8 cellular contexts compared by ENCODE assay signal in genomic region chrX:7586126-7586525, GRCh38.
DNase-seq lines count a peak whose midpoint lies in the region; ATAC-seq and TF ChIP-seq lines count a peak whose summit lies in the region.

No MANE protein-coding gene starts in this region.

- H3F3A ChIP-seq in neural cell (ENCODE audit: insufficient read depth, low read length, poor library complexity, severe bottlenecking) = no peaks in the 10 kb centered on the region

- H3K27ac ChIP-seq in neural cell (ENCODE audit: low read length) = no peak overlapping the region

- H3K9me3 ChIP-seq in neural cell (ENCODE audit: low read length) = no peaks in the 10 kb centered on the region

- H3K9me3 Mint-ChIP-seq in stimulated activated naive CD8-positive, alpha-beta T cell treated with anti-CD3 and anti-CD28 coated beads, Interleukin-15, amount 100 ng/mL, for 72 hours = no peaks in the 10 kb centered on the region

- no peaks in the 10 kb centered on the region for H3K4me1 Mint-ChIP-seq in stimulated activated naive CD8-positive, alpha-beta T cell treated with anti-CD3 and anti-CD28 coated beads, Interleukin-15, amount 100 ng/mL, for 72 hours

- no peak overlapping the region for H3K4me2 ChIP-seq in neural cell (ENCODE audit: low read length)

- no peaks in the 10 kb centered on the region for H3K27me3 Mint-ChIP-seq in stimulated activated naive CD8-positive, alpha-beta T cell treated with anti-CD3 and anti-CD28 coated beads, Interleukin-15, amount 100 ng/mL, for 72 hours

- peak; percentile 18 for DNase-seq in SIG-M5 treated with dmso at 0.1 percent for 504 hours (lab: John Stamatoyannopoulos, UW; ENCODE audit: unreplicated experiment)
- no peak for DNase-seq in SIG-M5 (lab: John Stamatoyannopoulos, UW)
- DNase-seq in T47D (ENCODE audit: low read depth in 1 of 2, low spot score in 1 of 2) = peak; percentile 14 to 52
- no peak for DNase-seq in stimulated activated naive CD8-positive, alpha-beta T cell treated with anti-CD3 and anti-CD28 coated beads, Interleukin-15, amount 100 ng/mL, for 72 hours
- DNase-seq in HuH-7 (ENCODE audit: low spot score) = no peak

- H4K20me1 ChIP-seq in neural cell (ENCODE audit: insufficient read depth) = no peaks in the 10 kb centered on the region

- no peak overlapping the region for H3K9ac ChIP-seq in neural cell (ENCODE audit: low read length)

- H3K9me2 ChIP-seq in neural cell (ENCODE audit: insufficient read depth, low read length) = no peaks in the 10 kb centered on the region

- no peak for TF ChIP-seq EP300 in Ishikawa (IDR thresholded peaks at IDR 0.05; ENCODE audit: borderline replicate concordance)
- no peak for TF ChIP-seq EP300 in neural cell (conservative IDR thresholded peaks at IDR 0.05; ENCODE audit: poor library complexity, severe bottlenecking)

- no peak overlapping the region for H3K27ac Mint-ChIP-seq in stimulated activated naive CD8-positive, alpha-beta T cell treated with anti-CD3 and anti-CD28 coated beads, Interleukin-15, amount 100 ng/mL, for 72 hours

- H3K27me3 ChIP-seq in neural cell (ENCODE audit: insufficient read depth, low read depth, low read length) = no peaks in the 10 kb centered on the region

- no peak overlapping the region for H3K4me3 ChIP-seq in neural cell (ENCODE audit: low read length)

- in situ Hi-C loops in T47D (cut with HindIII; ENCODE audit: low pct_unique_long_range_greater_than_20kb, low sequenced_read_pairs) = no loop called here

- H2AFZ ChIP-seq in neural cell (ENCODE audit: low read depth, low read length) = no peak overlapping the region

- H3K36me3 ChIP-seq in neural cell (ENCODE audit: insufficient read depth, low read length) = no peaks in the 10 kb centered on the region

- H3K4me3 Mint-ChIP-seq in stimulated activated naive CD8-positive, alpha-beta T cell treated with anti-CD3 and anti-CD28 coated beads, Interleukin-15, amount 100 ng/mL, for 72 hours = no peak overlapping the region

- no peaks in the 10 kb centered on the region for H3K79me2 ChIP-seq in neural cell (replicated peaks; ENCODE audit: insufficient read depth, low read length)

- ATAC-seq in stimulated activated naive CD8-positive, alpha-beta T cell treated with anti-CD3 and anti-CD28 coated beads, Interleukin-15, amount 100 ng/mL, for 72 hours = no peak
- no peak for ATAC-seq in GM21528 (IDR thresholded peaks at IDR 0.05; ENCODE audit: low FRiP score, unreplicated experiment)

- peak; percentile 18; the same call in 1 of the 2 replicates for TF ChIP-seq RAD21 in Ishikawa (IDR thresholded peaks at IDR 0.05; ENCODE audit: low read depth)
- TF ChIP-seq RAD21 in neural cell (conservative IDR thresholded peaks at IDR 0.05) = peak; percentile 77

- peak; percentile 66 for TF ChIP-seq CTCF in neural cell (IDR thresholded peaks at IDR 0.05; ENCODE audit: poor library complexity, severe bottlenecking)

TF ChIP-seq in Ishikawa, 13 proteins besides CTCF, POLR2A, EP300 and RAD21:
- TF ChIP-seq ZBTB7A (IDR thresholded peaks at IDR 0.05; ENCODE audit: low read depth) (no peak), TCF12 (IDR thresholded peaks at IDR 0.05; ENCODE audit: low read depth) (no peak), USF1 (IDR thresholded peaks at IDR 0.05) (no peak), FOXM1 (IDR thresholded peaks at IDR 0.05; ENCODE audit: borderline replicate concordance, low read depth) (no peak), CREB1 (IDR thresholded peaks at IDR 0.05; ENCODE audit: low read depth) (no peak), REST (IDR thresholded peaks at IDR 0.05; ENCODE audit: low read depth) (no peak), NFIC (IDR thresholded peaks at IDR 0.05) (no peak), MAX (IDR thresholded peaks at IDR 0.05) (no peak), YY1 (IDR thresholded peaks at IDR 0.05; ENCODE audit: low read depth) (no peak), EGR1 (IDR thresholded peaks at IDR 0.05) (no peak), TEAD4 (IDR thresholded peaks at IDR 0.05) (no peak), TAF1 (IDR thresholded peaks at IDR 0.05; ENCODE audit: low read depth) (no peak), CEBPB (IDR thresholded peaks at IDR 0.05) (no peak)

TF ChIP-seq in neural cell, 6 proteins besides CTCF, POLR2A, EP300 and RAD21:
- TF ChIP-seq SMC3 (conservative IDR thresholded peaks at IDR 0.05; ENCODE audit: poor library complexity) (peak; percentile 73), REST (IDR thresholded peaks at IDR 0.05; ENCODE audit: borderline replicate concordance) (no peak)

Comparison
In these comparisons a context has a peak if more than half of its experiments do, and no peak if none do; other contexts are left out.
1. DNase-seq: peak in SIG-M5 treated with dmso at 0.1 percent for 504 hours (single experiment) and T47D (2 of 2); none in SIG-M5 (single experiment), stimulated activated naive CD8-positive, alpha-beta T cell treated with anti-CD3 and anti-CD28 coated beads, Interleukin-15, amount 100 ng/mL, for 72 hours (0 of 2) and HuH-7 (single experiment).